ENCODE assay signal across 1 cellular context in genomic region chr2:190271783-190272456, GRCh38.
A peak's percentile ranks its signal among the peaks of the same experiment; 100 is the strongest.
TF ChIP-seq lines count a peak whose summit lies in the region.

No MANE protein-coding gene starts in this region.

TF ChIP-seq in K562, 482 proteins besides CTCF, POLR2A, EP300 and RAD21 (continued from another document):
- no peak for TF ChIP-seq RFX7 (CRISPR knock-in tag; IDR thresholded peaks at IDR 0.05)
- no peak for TF ChIP-seq SP1 (CRISPR knock-in tag; IDR thresholded peaks at IDR 0.05)
- TF ChIP-seq ARNT (IDR thresholded peaks at IDR 0.05): peak; percentile 45 to 78; a peak in 1 of 4 replicates
- TF ChIP-seq PKNOX1 (IDR thresholded peaks at IDR 0.05): peak; percentile 18; the same call in 1 of the 2 replicates
- TF ChIP-seq TRIM24 (IDR thresholded peaks at IDR 0.05): peak; percentile 81 to 88
- TF ChIP-seq BCOR (IDR thresholded peaks at IDR 0.05): peak; percentile 71
- peak; percentile 53 for TF ChIP-seq HDAC3 (IDR thresholded peaks at IDR 0.05; ENCODE audit: borderline replicate concordance, partially characterized antibody)
